13 cellular contexts compared by ENCODE assay signal in genomic region chr10:71982269-71983178, GRCh38. TPM values are rescaled to one million over a fixed set of nuclear protein-coding genes. Genes with fewer than 3 reads are reported as not detected.
DNase-seq lines count a peak whose midpoint lies in the region; ATAC-seq and TF ChIP-seq lines count a peak whose summit lies in the region.
"Had no signal": no experiment of that assay in that cellular context is flagged by ENCODE, and none has a peak within 500 bp of the region (broad histone marks: within the 10 kb centered on the region; RNA-seq: fewer than 3 reads in every experiment).

No MANE protein-coding gene starts in this region.

- H3F3A ChIP-seq in GM23338 (replicated peaks; ENCODE audit: low read depth), result no peaks in the 10 kb centered on the region

- DNase-seq in GM23338 (ENCODE audit: low spot score), result no peak
- DNase-seq in adrenal gland, result peak in 1 of 7 donors; percentile 17
- peak in 2 of 3 donors; percentile 8 to 38 for DNase-seq in right cardiac atrium
- DNase-seq in stimulated activated naive B cell treated with anti-CD40 and anti-IgM and Interleukin-4, amounts not matched to agents 10 μg/mL and 1 μg/mL and 100 μg/mL, for 72 hours, result no peak
- DNase-seq in AG20443 (ENCODE audit: low spot score), result no peak
- no peak for DNase-seq in NCI-H2029 treated with DMSO at 0.1 percent for 48 hours (lab: John Stamatoyannopoulos, UW)
- DNase-seq: activated naive CD4-positive, alpha-beta T cell treated with anti-CD3 and anti-CD28 coated beads for 36 hours; CD4-positive, CD25-positive, alpha-beta regulatory T cell; stimulated activated CD4-positive, alpha-beta T cell treated with anti-CD3 and anti-CD28 coated beads, Interleukin-4, amount 100 ng/mL, for 1 hour; stimulated activated naive CD8-positive, alpha-beta T cell treated with anti-CD3 and anti-CD28 coated beads, Interleukin-15, Interleukin-2, amounts not matched to agents 100 U/mL and 50 U/mL, for 24 hours had no signal

- H3K27me3 ChIP-seq in GM23338 (ENCODE audit: insufficient read depth), result no peaks in the 10 kb centered on the region
- no peaks in the 10 kb centered on the region for H3K27me3 ChIP-seq in adrenal gland
- no peaks in the 10 kb centered on the region for H3K27me3 ChIP-seq in right cardiac atrium (ENCODE audit: control insufficient read depth, insufficient read depth)

- no peak overlapping the region for H3K4me2 ChIP-seq in GM23338

- no peak overlapping the region for H3K4me3 Mint-ChIP-seq in GM23338
- peak overlapping the region in 1 of 2 donors; percentile 30 for H3K4me3 Mint-ChIP-seq in stimulated activated naive B cell treated with anti-CD40 and anti-IgM and Interleukin-4, amounts not matched to agents 10 μg/mL and 1 μg/mL and 100 μg/mL, for 72 hours
- H3K4me3 Mint-ChIP-seq: activated naive CD4-positive, alpha-beta T cell treated with anti-CD3 and anti-CD28 coated beads for 36 hours; CD4-positive, CD25-positive, alpha-beta regulatory T cell had no signal

- no peaks in the 10 kb centered on the region for H3K9me2 ChIP-seq in GM23338 (ENCODE audit: insufficient read depth)

- ATAC-seq in GM23338 (peak; percentile 22; the same call in 2 of the 3 replicates), right cardiac atrium (no peak), HG03460 (IDR thresholded peaks at IDR 0.05; ENCODE audit: unreplicated experiment) (no peak), HG03139 (IDR thresholded peaks at IDR 0.05; ENCODE audit: unreplicated experiment) (no peak)
- ATAC-seq in stimulated activated naive B cell treated with anti-CD40 and anti-IgM and Interleukin-4, amounts not matched to agents 10 μg/mL and 1 μg/mL and 100 μg/mL, for 72 hours (replicated peaks), result no peak
- ATAC-seq: Panc1; stimulated activated naive CD8-positive, alpha-beta T cell treated with anti-CD3 and anti-CD28 coated beads, Interleukin-15, Interleukin-2, amounts not matched to agents 100 U/mL and 50 U/mL, for 24 hours had no signal

- peaks cover 6% of the 10 kb centered on the region; the same call in 1 of the 2 replicates for H4K20me1 ChIP-seq in GM23338 (replicated peaks; ENCODE audit: insufficient read depth)

- H3K36me3 ChIP-seq in GM23338 (ENCODE audit: insufficient read depth) (no peaks in the 10 kb centered on the region), adrenal gland (replicated peaks in 1 of 2) (no peaks in the 10 kb centered on the region)

- intact Hi-C loops in adrenal gland (cut with DNase I), result no loop called here
- intact Hi-C loops in right cardiac atrium (cut with DNase I), result no loop called here

- peaks cover 9% of the 10 kb centered on the region for H3K4me1 ChIP-seq in GM23338 (ENCODE audit: insufficient read depth)
- peaks cover 78 to 98% of the 10 kb centered on the region in 2 donors for H3K4me1 ChIP-seq in adrenal gland (replicated peaks in 1 of 2)
- H3K4me1 ChIP-seq in right cardiac atrium (ENCODE audit: control insufficient read depth, insufficient read depth, low read length), result peaks cover 62% of the 10 kb centered on the region

- TF ChIP-seq CTCF in GM23338 (conservative IDR thresholded peaks at IDR 0.05; ENCODE audit: low read depth in 2 of 2), result peak; percentile 38 to 62
- TF ChIP-seq CTCF in adrenal gland (IDR thresholded peaks at IDR 0.05), result no peak

- H3K9me3 ChIP-seq in adrenal gland (replicated peaks in 1 of 3) (no peaks in the 10 kb centered on the region), right cardiac atrium (ENCODE audit: control insufficient read depth, low read length) (no peaks in the 10 kb centered on the region)

- no peaks in the 10 kb centered on the region; the same call in 2 of the 3 replicates for H3K9me3 Mint-ChIP-seq in GM23338
- H3K9me3 Mint-ChIP-seq in stimulated activated naive B cell treated with anti-CD40 and anti-IgM and Interleukin-4, amounts not matched to agents 10 μg/mL and 1 μg/mL and 100 μg/mL, for 72 hours, result no peaks in the 10 kb centered on the region
- H3K9me3 Mint-ChIP-seq: activated naive CD4-positive, alpha-beta T cell treated with anti-CD3 and anti-CD28 coated beads for 36 hours; CD4-positive, CD25-positive, alpha-beta regulatory T cell had no signal

- H3K4me3 ChIP-seq in GM23338 (no peak overlapping the region), adrenal gland (no peak overlapping the region), right cardiac atrium (ENCODE audit: low read length) (no peak overlapping the region)

- no peak overlapping the region for H2AFZ ChIP-seq in GM23338

- TF ChIP-seq POLR2A in adrenal gland (IDR thresholded peaks at IDR 0.05), result no peak

- peaks cover 21% of the 10 kb centered on the region for H3K4me1 Mint-ChIP-seq in GM23338
- H3K4me1 Mint-ChIP-seq in stimulated activated naive B cell treated with anti-CD40 and anti-IgM and Interleukin-4, amounts not matched to agents 10 μg/mL and 1 μg/mL and 100 μg/mL, for 72 hours, result peaks cover 40 to 51% of the 10 kb centered on the region in 2 donors

- H3K27ac ChIP-seq in GM23338 (ENCODE audit: low read depth) (no peak overlapping the region), adrenal gland (peak overlapping the region; percentile 3 to 97 (median 89)), right cardiac atrium (ENCODE audit: low read length) (peak overlapping the region; percentile 31)

- peaks cover 5% of the 10 kb centered on the region for H3K27me3 Mint-ChIP-seq in GM23338 (ENCODE audit: insufficient read depth, low read depth, poor library complexity)
- peaks cover 8% of the 10 kb centered on the region in 2 donors for H3K27me3 Mint-ChIP-seq in stimulated activated naive B cell treated with anti-CD40 and anti-IgM and Interleukin-4, amounts not matched to agents 10 μg/mL and 1 μg/mL and 100 μg/mL, for 72 hours

- H3K36me3 Mint-ChIP-seq in GM23338 (ENCODE audit: low read depth), result no peaks in the 10 kb centered on the region
- no peaks in the 10 kb centered on the region for H3K36me3 Mint-ChIP-seq in stimulated activated naive B cell treated with anti-CD40 and anti-IgM and Interleukin-4, amounts not matched to agents 10 μg/mL and 1 μg/mL and 100 μg/mL, for 72 hours
- H3K36me3 Mint-ChIP-seq: CD4-positive, CD25-positive, alpha-beta regulatory T cell had no signal

- H3K27ac Mint-ChIP-seq in GM23338, result no peak overlapping the region
- peak overlapping the region; percentile 67 for H3K27ac Mint-ChIP-seq in stimulated activated naive B cell treated with anti-CD40 and anti-IgM and Interleukin-4, amounts not matched to agents 10 μg/mL and 1 μg/mL and 100 μg/mL, for 72 hours
- H3K27ac Mint-ChIP-seq: activated naive CD4-positive, alpha-beta T cell treated with anti-CD3 and anti-CD28 coated beads for 36 hours had no signal

- 70 to 78% (median 75%) methylated on average over 9 to 10 of the region's 10 CpGs for WGBS in adrenal gland, 4 donors
- 66% methylated on average over 10 of the region's 10 CpGs for WGBS in right cardiac atrium

- peaks cover 6% of the 10 kb centered on the region for H3K79me2 ChIP-seq in GM23338 (replicated peaks; ENCODE audit: insufficient read depth)

TF ChIP-seq in GM23338, 12 proteins besides CTCF, POLR2A, EP300 and RAD21:
- TF ChIP-seq, protein P1, sequence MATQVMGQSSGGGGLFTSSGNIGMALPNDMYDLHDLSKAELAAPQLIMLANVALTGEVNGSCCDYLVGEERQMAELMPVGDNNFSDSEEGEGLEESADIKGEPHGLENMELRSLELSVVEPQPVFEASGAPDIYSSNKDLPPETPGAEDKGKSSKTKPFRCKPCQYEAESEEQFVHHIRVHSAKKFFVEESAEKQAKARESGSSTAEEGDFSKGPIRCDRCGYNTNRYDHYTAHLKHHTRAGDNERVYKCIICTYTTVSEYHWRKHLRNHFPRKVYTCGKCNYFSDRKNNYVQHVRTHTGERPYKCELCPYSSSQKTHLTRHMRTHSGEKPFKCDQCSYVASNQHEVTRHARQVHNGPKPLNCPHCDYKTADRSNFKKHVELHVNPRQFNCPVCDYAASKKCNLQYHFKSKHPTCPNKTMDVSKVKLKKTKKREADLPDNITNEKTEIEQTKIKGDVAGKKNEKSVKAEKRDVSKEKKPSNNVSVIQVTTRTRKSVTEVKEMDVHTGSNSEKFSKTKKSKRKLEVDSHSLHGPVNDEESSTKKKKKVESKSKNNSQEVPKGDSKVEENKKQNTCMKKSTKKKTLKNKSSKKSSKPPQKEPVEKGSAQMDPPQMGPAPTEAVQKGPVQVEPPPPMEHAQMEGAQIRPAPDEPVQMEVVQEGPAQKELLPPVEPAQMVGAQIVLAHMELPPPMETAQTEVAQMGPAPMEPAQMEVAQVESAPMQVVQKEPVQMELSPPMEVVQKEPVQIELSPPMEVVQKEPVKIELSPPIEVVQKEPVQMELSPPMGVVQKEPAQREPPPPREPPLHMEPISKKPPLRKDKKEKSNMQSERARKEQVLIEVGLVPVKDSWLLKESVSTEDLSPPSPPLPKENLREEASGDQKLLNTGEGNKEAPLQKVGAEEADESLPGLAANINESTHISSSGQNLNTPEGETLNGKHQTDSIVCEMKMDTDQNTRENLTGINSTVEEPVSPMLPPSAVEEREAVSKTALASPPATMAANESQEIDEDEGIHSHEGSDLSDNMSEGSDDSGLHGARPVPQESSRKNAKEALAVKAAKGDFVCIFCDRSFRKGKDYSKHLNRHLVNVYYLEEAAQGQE (IDR thresholded peaks at IDR 0.05; ENCODE audit: unreplicated experiment), result no peak

RNA-seq across cellular contexts. Expression of gene CHST3, which starts 18.3 kb away (rescaled TPM):
- 6.8 and 8.3 TPM in 2 replicates for total RNA-seq in GM23338 (2014; rRNA removed; shearing (Covaris generic))
- 0.94 and 1.1 TPM in 2 replicates for polyA plus RNA-seq in GM23338 (2016; fragmentation: Nextera tagmentation; extraction: Ambion mirVana)
- 10 to 100 TPM; 32.2 to 49.7 (median 35.9) TPM for total RNA-seq in adrenal gland
- 10 to 100 TPM in 1 of 3 donors, 1 to 10 TPM in 2; 3.9 to 30.2 (median 5.4) TPM for polyA plus RNA-seq in adrenal gland
- 10 to 100 TPM; 19.8 to 37.0 (median 23.3) TPM for total RNA-seq in right cardiac atrium
- 14.9 TPM for polyA plus RNA-seq in right cardiac atrium
- total RNA-seq: CD4-positive, CD25-positive, alpha-beta regulatory T cell had no signal
- polyA plus RNA-seq: CD4-positive, CD25-positive, alpha-beta regulatory T cell had no signal

Comparison
In these comparisons a context has a peak if more than half of its experiments do, and no peak if none do; other contexts are left out.
1. DNase-seq: peak in right cardiac atrium (2 of 3); none in GM23338 (single experiment), stimulated activated naive B cell treated with anti-CD40 and anti-IgM and Interleukin-4, amounts not matched to agents 10 μg/mL and 1 μg/mL and 100 μg/mL, for 72 hours (single experiment), AG20443 (single experiment) and NCI-H2029 treated with DMSO at 0.1 percent for 48 hours (single experiment).
2. CTCF ChIP-seq: peak in GM23338 (2 of 2); none in adrenal gland (0 of 6).